ENCODE assay signal across 2 cellular contexts in genomic region chr7:114081606-114082425, GRCh38.
TF ChIP-seq lines count a peak whose summit lies in the region.

No MANE protein-coding gene starts in this region.

TF ChIP-seq in endothelial cell of umbilical vein, 7 proteins besides CTCF, POLR2A, EP300 and RAD21:
- TF ChIP-seq JUN (IDR thresholded peaks at IDR 0.05; ENCODE audit: borderline replicate concordance, insufficient read depth, insufficient read length, low read depth) (no peak), POLR2AphosphoS5 (IDR thresholded peaks at IDR 0.05; ENCODE audit: insufficient read depth, low read depth, low read length) (no peak), FOS (IDR thresholded peaks at IDR 0.05; ENCODE audit: borderline replicate concordance, insufficient read depth, low read length) (no peak), GATA2 (IDR thresholded peaks at IDR 0.05; ENCODE audit: insufficient read depth, insufficient read length, low read depth, low read length) (no peak)

TF ChIP-seq in GM12891, 5 proteins besides CTCF, POLR2A, EP300 and RAD21:
- TF ChIP-seq POU2F2 (IDR thresholded peaks at IDR 0.05; ENCODE audit: low read depth, low read length) = no peak
- TF ChIP-seq TAF1 (IDR thresholded peaks at IDR 0.05; ENCODE audit: low read depth, low read length) = no peak
- no peak for TF ChIP-seq PAX5 (IDR thresholded peaks at IDR 0.05; ENCODE audit: insufficient read depth, low read length, severe bottlenecking)
- no peak for TF ChIP-seq POLR2AphosphoS5 (IDR thresholded peaks at IDR 0.05; ENCODE audit: low read depth, low read length)
- no peak for TF ChIP-seq SPI1 (IDR thresholded peaks at IDR 0.05; ENCODE audit: low read depth, low read length)
